Comparison of ENCODE assay signal across 8 cellular contexts in genomic region chr1:10939654-10940450, GRCh38.
DNase-seq lines count a peak whose midpoint lies in the region; ATAC-seq and TF ChIP-seq lines count a peak whose summit lies in the region.

No MANE protein-coding gene starts in this region.

- H3K27ac Mint-ChIP-seq in T-cell: peak overlapping the region; percentile 73

- TF ChIP-seq CTCF in thyroid gland (IDR thresholded peaks at IDR 0.05) (no peak), upper lobe of right lung (IDR thresholded peaks at IDR 0.05) (no peak)

- ATAC-seq in GM21619 (IDR thresholded peaks at IDR 0.05; ENCODE audit: unreplicated experiment) (peak; percentile 75), T-cell (replicated peaks in 1 of 4) (peak; percentile 43 to 52 (median 46)), upper lobe of right lung (no peak), GM19452 (IDR thresholded peaks at IDR 0.05; ENCODE audit: unreplicated experiment) (no peak)

- WGBS in thyroid gland, 2 donors: 70 to 72% methylated on average over 20 of the region's 20 CpGs

- H3K4me2 ChIP-seq in BLaER1: peak overlapping the region; percentile 79

- H3K4me1 ChIP-seq in BLaER1: peaks cover 69% of the 10 kb centered on the region
- H3K4me1 ChIP-seq in thyroid gland: peaks cover 8 to 18% of the 10 kb centered on the region in 2 donors
- peaks cover 17% of the 10 kb centered on the region for H3K4me1 ChIP-seq in upper lobe of right lung

- H3K9me3 ChIP-seq in BLaER1 (no peaks in the 10 kb centered on the region), thyroid gland (no peaks in the 10 kb centered on the region), upper lobe of right lung (no peaks in the 10 kb centered on the region)

- POLR2A ChIA-PET in T-cell (lab: Charles Lee): interaction anchor here in 1 of 2 donors (0.6 kb wide), 1 partner anchor 728 kb away, joined by 3 read pairs; no protein-coding TSS in a partner anchor

- H3K9ac ChIP-seq in BLaER1: peak overlapping the region; percentile 23; the same call in 1 of the 2 replicates

- H3K9me3 Mint-ChIP-seq in T-cell: no peaks in the 10 kb centered on the region

- no peak for TF ChIP-seq POLR2A in thyroid gland (IDR thresholded peaks at IDR 0.05)

- H3K4me3 ChIP-seq in BLaER1 (peak overlapping the region; percentile 17), thyroid gland (replicated peaks in 1 of 3) (no peak overlapping the region), upper lobe of right lung (no peak overlapping the region)

- H3K36me3 ChIP-seq in BLaER1 (no peaks in the 10 kb centered on the region), thyroid gland (no peaks in the 10 kb centered on the region), upper lobe of right lung (no peaks in the 10 kb centered on the region)

- H3K27me3 Mint-ChIP-seq in T-cell: peaks cover 16 to 30% of the 10 kb centered on the region in 2 donors

- no peaks in the 10 kb centered on the region for H3K36me3 Mint-ChIP-seq in T-cell

- CTCF ChIA-PET in T-cell (lab: Charles Lee): no interaction called here

- intact Hi-C loops in thyroid gland (cut with DNase I): no loop called here
- intact Hi-C loops in upper lobe of right lung (cut with DNase I): no loop called here

- H3K4me1 Mint-ChIP-seq in T-cell: peaks cover 35 to 51% (median 38%) of the 10 kb centered on the region in 3 donors

- H3K27me3 ChIP-seq in BLaER1 (peaks cover 51% of the 10 kb centered on the region), thyroid gland (no peaks in the 10 kb centered on the region), upper lobe of right lung (no peaks in the 10 kb centered on the region)

- DNase-seq in T-cell (peak in 2 of 34 experiments; percentile 13 to 27), foreskin melanocyte (peak; percentile 26), NCI-H446 treated with DMSO at 0.1 percent for 48 hours (lab: John Stamatoyannopoulos, UW) (no peak), thyroid gland (no peak), upper lobe of right lung (no peak)

- H3K4me3 Mint-ChIP-seq in T-cell: peak overlapping the region; percentile 64 to 81 (median 70)

- peaks cover 42% of the 10 kb centered on the region for H4K20me1 ChIP-seq in BLaER1

- H3K27ac ChIP-seq in BLaER1 (peak overlapping the region; percentile 46), thyroid gland (no peak overlapping the region), upper lobe of right lung (no peak overlapping the region)

Comparison
In these comparisons a context has a peak if more than half of its experiments do, and no peak if none do; other contexts are left out.
1. ATAC-seq: peak in GM21619 (single experiment) and T-cell (4 of 4); none in upper lobe of right lung (single experiment) and GM19452 (single experiment).